Comparison of ENCODE assay signal across 19 cellular contexts in the genomic region with DNA sequence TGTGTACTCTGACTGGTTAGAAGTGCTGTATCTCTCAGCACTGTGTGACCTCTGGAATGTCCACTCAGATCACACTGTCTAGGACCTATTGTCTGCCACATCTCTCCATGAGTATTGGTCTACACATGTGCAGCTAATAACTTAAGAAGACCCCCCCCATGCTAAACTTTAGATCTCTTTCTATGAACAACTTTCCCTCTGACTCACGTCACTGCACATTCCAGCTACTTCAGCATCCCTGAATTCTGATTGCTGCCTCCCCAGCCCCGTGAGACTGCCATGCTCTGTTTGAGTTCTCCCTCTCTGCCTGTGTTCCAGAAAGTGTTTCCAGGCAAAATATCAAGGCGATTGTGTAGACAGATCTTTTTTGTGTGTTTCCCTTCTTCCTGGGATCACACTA. TPM values are rescaled to one million over a fixed set of nuclear protein-coding genes. Genes with fewer than 3 reads are reported as not detected.
DNase-seq lines count a peak whose midpoint lies in the region; ATAC-seq, FAIRE-seq and TF ChIP-seq lines count a peak whose summit lies in the region.
"Had no signal": no experiment of that assay in that cellular context is flagged by ENCODE, and none has a peak within 500 bp of the region (broad histone marks: within the 10 kb centered on the region; RNA-seq: fewer than 3 reads in every experiment).

No MANE protein-coding gene starts in this region.

- no TSS peak for BruUV-seq in IMR-90 (replicated peaks; lab: Mats Ljungman, UMichigan)

- intact Hi-C loops in IMR-90 (cut with micrococcal nuclease) = no loop called here

- no peak overlapping the region for H3K23ac ChIP-seq in IMR-90 (ENCODE audit: low read depth, low read length)

- H3K79me2 ChIP-seq in astrocyte (ENCODE audit: insufficient read depth, low read length) = no peaks in the 10 kb centered on the region

- H2BK15ac ChIP-seq in IMR-90 (ENCODE audit: low read depth, low read length) = no peak overlapping the region

- H3K56ac ChIP-seq in IMR-90 (ENCODE audit: extremely low read depth, insufficient read depth, low read length) = no peak overlapping the region

- H4K91ac ChIP-seq in IMR-90 (ENCODE audit: insufficient read depth, low read depth, low read length) = no peak overlapping the region

- no peaks in the 10 kb centered on the region for H3K27me3 Mint-ChIP-seq in astrocyte (ENCODE audit: low read depth, unreplicated experiment)
- H3K27me3 Mint-ChIP-seq in endothelial cell (ENCODE audit: unreplicated experiment) = peaks cover 5% of the 10 kb centered on the region
- no peaks in the 10 kb centered on the region for H3K27me3 Mint-ChIP-seq in progenitor cell of endocrine pancreas

- H4K8ac ChIP-seq in IMR-90 (ENCODE audit: low read depth in 2 of 2, low read length in 2 of 2) = no peak overlapping the region

- dilution Hi-C loops in IMR-90 (cut with HindIII; ENCODE audit: low sequenced_read_pairs, unreplicated experiment) = no loop called here

- CTCF ChIA-PET in IMR-90 (lab: Yijun Ruan, JAX) = no interaction called here

- no peaks in the 10 kb centered on the region for H3K79me1 ChIP-seq in IMR-90 (ENCODE audit: low read depth in 1 of 2, low read length in 2 of 2)

- no peak overlapping the region for H3K27ac ChIP-seq in IMR-90 (ENCODE audit: insufficient read depth, low read length)
- H3K27ac ChIP-seq in astrocyte (ENCODE audit: low read depth, low read length) = no peak overlapping the region
- H3K27ac ChIP-seq: C4-2B, HL-60 had no signal

- H3K9me3 ChIP-seq in IMR-90 (ENCODE audit: control insufficient read depth, insufficient read depth, low read length) (no peaks in the 10 kb centered on the region), astrocyte (ENCODE audit: insufficient read depth, low read depth, low read length) (no peaks in the 10 kb centered on the region)
- H3K9me3 ChIP-seq: BE2C had no signal

- TF ChIP-seq POLR2A in IMR-90 (IDR thresholded peaks at IDR 0.05; ENCODE audit: low read depth, low read length) = no peak

- no peak overlapping the region for H3K4ac ChIP-seq in IMR-90 (ENCODE audit: low read depth, low read length)

- TF ChIP-seq CTCF in IMR-90 (conservative IDR thresholded peaks at IDR 0.05; ENCODE audit: low read depth, low read length) = no peak
- no peak for TF ChIP-seq CTCF in astrocyte (IDR thresholded peaks at IDR 0.05; ENCODE audit: insufficient read depth, low read depth, low read length)
- TF ChIP-seq CTCF in endothelial cell (IDR thresholded peaks at IDR 0.05; ENCODE audit: unreplicated experiment) = no peak
- TF ChIP-seq CTCF in progenitor cell of endocrine pancreas (IDR thresholded peaks at IDR 0.05; ENCODE audit: unreplicated experiment) = no peak

- no peak overlapping the region for H3K14ac ChIP-seq in IMR-90 (replicated peaks; ENCODE audit: low read depth, low read length)

- H2AK5ac ChIP-seq in IMR-90 (ENCODE audit: low read depth, low read length) = no peak overlapping the region

- ATAC-seq in IMR-90 (ENCODE audit: low read depth) (peak; percentile 30), HG02981 (IDR thresholded peaks at IDR 0.05; ENCODE audit: unreplicated experiment) (no peak)
- ATAC-seq: CD8-positive, alpha-beta T cell; HCT116 had no signal

- H4K5ac ChIP-seq in IMR-90 (ENCODE audit: low read depth, low read length) = no peak overlapping the region

- DNase-seq in IMR-90 (peak; percentile 28), astrocyte (ENCODE audit: low read depth) (peak; percentile 54), endothelial cell (ENCODE audit: low spot score) (no peak), CD1c-positive myeloid dendritic cell (ENCODE audit: extremely low spot score) (no peak), retina (no peak), progenitor cell of endocrine pancreas (ENCODE audit: low spot score, unreplicated experiment) (no peak)
- DNase-seq: BE2C; CD8-positive, alpha-beta T cell; COR-L47; DMS153; DMS79 treated with DMSO at 0.1 percent for 48 hours; GDM1 had no signal

- H2BK5ac ChIP-seq in IMR-90 (ENCODE audit: low read depth, low read length, poor library complexity, severe bottlenecking) = no peak overlapping the region

- H3K18ac ChIP-seq in IMR-90 (ENCODE audit: low read depth, low read length) = no peak overlapping the region

- FAIRE-seq in astrocyte (lab: Jason Lieb, UNC) = no peak
- FAIRE-seq: A204.1, D721Med, H1 had no signal

- no peak overlapping the region for H3K9ac ChIP-seq in IMR-90 (ENCODE audit: low read depth, low read length)
- no peak overlapping the region for H3K9ac ChIP-seq in astrocyte (ENCODE audit: low read length)

- no peak overlapping the region for H2BK20ac ChIP-seq in IMR-90 (ENCODE audit: low read depth, low read length)

- H3K36me3 Mint-ChIP-seq in astrocyte (ENCODE audit: low read depth, unreplicated experiment) = no peaks in the 10 kb centered on the region
- no peaks in the 10 kb centered on the region for H3K36me3 Mint-ChIP-seq in endothelial cell (ENCODE audit: low read depth, unreplicated experiment)
- peaks cover 1% of the 10 kb centered on the region for H3K36me3 Mint-ChIP-seq in progenitor cell of endocrine pancreas (ENCODE audit: insufficient read depth)
- H3K36me3 Mint-ChIP-seq: CD8-positive, alpha-beta T cell had no signal

- H3K9me3 Mint-ChIP-seq in astrocyte (ENCODE audit: unreplicated experiment) = peaks cover 3% of the 10 kb centered on the region
- H3K9me3 Mint-ChIP-seq in endothelial cell (ENCODE audit: unreplicated experiment) = no peaks in the 10 kb centered on the region
- no peaks in the 10 kb centered on the region for H3K9me3 Mint-ChIP-seq in progenitor cell of endocrine pancreas (ENCODE audit: low read depth)

- H3K27me3 ChIP-seq in IMR-90 (ENCODE audit: control insufficient read depth, insufficient read depth, low read length) (no peaks in the 10 kb centered on the region), astrocyte (ENCODE audit: insufficient read depth, low read length) (no peaks in the 10 kb centered on the region)
- H3K27me3 ChIP-seq: BE2C had no signal

- POLR2A ChIA-PET in IMR-90 (lab: Charles Lee; ENCODE audit: unreplicated experiment) = no interaction called here

- no peak overlapping the region for H3K27ac Mint-ChIP-seq in astrocyte (ENCODE audit: unreplicated experiment)
- H3K27ac Mint-ChIP-seq in endothelial cell (ENCODE audit: unreplicated experiment) = peak overlapping the region; percentile 38
- no peak overlapping the region for H3K27ac Mint-ChIP-seq in progenitor cell of endocrine pancreas
- H3K27ac Mint-ChIP-seq: CD8-positive, alpha-beta T cell had no signal

- WGBS in IMR-90 (ENCODE audit: extremely low coverage in 2 of 2, insufficient read length in 1 of 2), 2 experiments = 72% methylated on average over 2 of the region's 3 CpGs; no CpG with 5 or more reads in 1 of the 2 experiments

- no peak overlapping the region for H2BK120ac ChIP-seq in IMR-90 (ENCODE audit: low read depth, low read length)

- H3K4me2 ChIP-seq in IMR-90 (ENCODE audit: low read depth, low read length) (no peak overlapping the region), astrocyte (ENCODE audit: low read length) (no peak overlapping the region)

- H2AFZ ChIP-seq in IMR-90 (replicated peaks; ENCODE audit: low read length, poor library complexity) (no peak overlapping the region), astrocyte (ENCODE audit: low read depth, low read length) (no peak overlapping the region)

- in situ Hi-C loops in IMR-90 (cut with MboI; ENCODE audit: low sequenced_read_pairs) = no loop called here

- H4K20me1 ChIP-seq in IMR-90 (ENCODE audit: insufficient read depth, low read length) (no peaks in the 10 kb centered on the region), astrocyte (ENCODE audit: insufficient read depth, low read length) (no peaks in the 10 kb centered on the region)

- no peaks in the 10 kb centered on the region for H3K9me1 ChIP-seq in IMR-90 (ENCODE audit: insufficient read depth, low read length)

- H3K4me3 ChIP-seq in IMR-90 (ENCODE audit: insufficient read depth, low read depth, low read length) (no peak overlapping the region), astrocyte (ENCODE audit: insufficient read depth, low read depth, low read length) (no peak overlapping the region)

- H3K4me1 Mint-ChIP-seq in astrocyte (ENCODE audit: low read depth, unreplicated experiment) (peaks cover 8% of the 10 kb centered on the region), endothelial cell (ENCODE audit: unreplicated experiment) (peaks cover 5% of the 10 kb centered on the region), progenitor cell of endocrine pancreas (ENCODE audit: low read depth) (peaks cover 3% of the 10 kb centered on the region)

- no peak overlapping the region for H2AK9ac ChIP-seq in IMR-90 (replicated peaks; ENCODE audit: low read depth, low read length, poor library complexity)

- no peak overlapping the region for H3K4me3 Mint-ChIP-seq in astrocyte (ENCODE audit: unreplicated experiment)
- no peak overlapping the region for H3K4me3 Mint-ChIP-seq in endothelial cell (ENCODE audit: unreplicated experiment)
- no peak overlapping the region for H3K4me3 Mint-ChIP-seq in progenitor cell of endocrine pancreas (ENCODE audit: low read depth)
- H3K4me3 Mint-ChIP-seq: CD8-positive, alpha-beta T cell had no signal

- no peak for TF ChIP-seq RAD21 in IMR-90 (IDR thresholded peaks at IDR 0.05; ENCODE audit: low read length)

- H3K36me3 ChIP-seq in IMR-90 (ENCODE audit: control insufficient read depth, insufficient read depth, low read length) (no peaks in the 10 kb centered on the region), astrocyte (ENCODE audit: insufficient read depth, low read length) (no peaks in the 10 kb centered on the region)
- H3K36me3 ChIP-seq: BE2C had no signal

- H3K4me1 ChIP-seq in IMR-90 (ENCODE audit: control insufficient read depth, insufficient read depth, low read length) (peaks cover 4% of the 10 kb centered on the region), astrocyte (ENCODE audit: insufficient read depth, low read length) (peaks cover 5% of the 10 kb centered on the region)
- H3K4me1 ChIP-seq: BE2C had no signal

TF ChIP-seq in IMR-90, 13 proteins besides CTCF, POLR2A, EP300 and RAD21 (continues in another document):
- TF ChIP-seq MAFK (IDR thresholded peaks at IDR 0.05; ENCODE audit: low read depth, low read length) = no peak
- TF ChIP-seq RFX5 (IDR thresholded peaks at IDR 0.05; ENCODE audit: low read depth, low read length) = no peak
- no peak for TF ChIP-seq MAZ (IDR thresholded peaks at IDR 0.05; ENCODE audit: borderline replicate concordance, low read depth, low read length)
- TF ChIP-seq BHLHE40 (IDR thresholded peaks at IDR 0.05; ENCODE audit: low read depth, low read length) = no peak
- TF ChIP-seq FOS (IDR thresholded peaks at IDR 0.05; ENCODE audit: low read depth, low read length) = no peak

RNA-seq across cellular contexts. Expression of a gene that starts 41.8 kb away (rescaled TPM):
- total RNA-seq in IMR-90 (2012; rRNA removed) = 3.2 and 3.6 TPM in 2 replicates
- 1.7 and 1.8 TPM in 2 replicates for polyA plus RNA-seq in IMR-90 (2012; rRNA removed)
- polyA plus RNA-seq in IMR-90 (2012; cell fraction: cytosol; rRNA removed) = 0.27 and 0.81 TPM in 2 replicates
- 0.98 and 7.4 TPM in 2 replicates for polyA plus RNA-seq in IMR-90 (2012; cell fraction: nucleus; rRNA removed; ENCODE audit: low replicate concordance)
- 0.62 and 1.1 TPM in 2 replicates for total RNA-seq in astrocyte
- total RNA-seq in endothelial cell (ENCODE audit: unreplicated experiment) = 7.5 TPM
- 8.6 and 11.9 TPM in 2 replicates for total RNA-seq in progenitor cell of endocrine pancreas

Comparison
In these comparisons a context has a peak if more than half of its experiments do, and no peak if none do; other contexts are left out.
1. DNase-seq: peak in IMR-90 (single experiment) and astrocyte (single experiment); none in endothelial cell (single experiment), CD1c-positive myeloid dendritic cell (single experiment), retina (single experiment) and progenitor cell of endocrine pancreas (single experiment).